Comparison of ENCODE assay signal across 19 cellular contexts in genomic region chr20:19940945-19941590, GRCh38.
A peak's percentile ranks its signal among the peaks of the same experiment; 100 is the strongest.
DNase-seq lines count a peak whose midpoint lies in the region; TF ChIP-seq lines count a peak whose summit lies in the region.
"Had no signal": no experiment of that assay in that cellular context is flagged by ENCODE, and none has a peak within 500 bp of the region (broad histone marks: within the 10 kb centered on the region; RNA-seq: fewer than 3 reads in every experiment).

No MANE protein-coding gene starts in this region.

- no peak overlapping the region for H3K4me3 ChIP-seq in liver (ENCODE audit: low read depth in 1 of 3, low read length in 3 of 3)
- no peak overlapping the region for H3K4me3 ChIP-seq in suprapubic skin
- H3K4me3 ChIP-seq: body of pancreas, lung, MG63, tibial artery had no signal

- H3K9me3 ChIP-seq in liver (ENCODE audit: control insufficient read depth in 4 of 4, low read length in 3 of 4) = no peaks in the 10 kb centered on the region
- H3K9me3 ChIP-seq in suprapubic skin = no peaks in the 10 kb centered on the region
- H3K9me3 ChIP-seq: body of pancreas, MG63, tibial artery had no signal

- no peak for TF ChIP-seq RAD21 in liver (IDR thresholded peaks at IDR 0.05)

- H3K27me3 Mint-ChIP-seq in activated CD4-positive, alpha-beta memory T cell treated with anti-CD3 and anti-CD28 coated beads for 36 hours = peaks cover 11% of the 10 kb centered on the region
- peaks cover 27% of the 10 kb centered on the region for H3K27me3 Mint-ChIP-seq in activated CD4-positive, alpha-beta memory T cell treated with anti-CD3 and anti-CD28 coated beads, Interleukin-2, amount 10 ng/mL, durations not matched to agents 7 days and 5 days

- peak overlapping the region; percentile 29 for H3K27ac Mint-ChIP-seq in activated CD4-positive, alpha-beta memory T cell treated with anti-CD3 and anti-CD28 coated beads for 36 hours
- H3K27ac Mint-ChIP-seq in activated CD4-positive, alpha-beta memory T cell treated with anti-CD3 and anti-CD28 coated beads, Interleukin-2, amount 10 ng/mL, durations not matched to agents 7 days and 5 days = no peak overlapping the region
- H3K27ac Mint-ChIP-seq: activated CD4-positive, alpha-beta T cell treated with anti-CD3 and anti-CD28 coated beads for 36 hours; activated naive CD4-positive, alpha-beta T cell treated with anti-CD3 and anti-CD28 coated beads, Interleukin-2, amount 50 U/mL, for 24 hours; CD8-positive, alpha-beta memory T cell; natural killer cell treated with Interleukin-12 subunit alpha and Interleukin-12 subunit beta and Interleukin-15 and Interleukin-18, amount 100 ng/mL, for 72 hours had no signal

- WGBS in liver = 82% methylated on average over 5 of the region's 5 CpGs
- WGBS in suprapubic skin = 92% methylated on average over 5 of the region's 5 CpGs

- POLR2A ChIA-PET in activated CD4-positive, alpha-beta memory T cell treated with anti-CD3 and anti-CD28 coated beads for 36 hours (lab: Charles Lee) = no interaction called here
- POLR2A ChIA-PET in activated CD4-positive, alpha-beta memory T cell treated with anti-CD3 and anti-CD28 coated beads, Interleukin-2, amount 10 ng/mL, durations not matched to agents 7 days and 5 days (lab: Charles Lee) = no interaction called here
- POLR2A ChIA-PET in RWPE1 (lab: Yijun Ruan, JAX; ENCODE audit: low non-redundant PET) = interaction anchor here (0.6 kb wide), 1 partner anchor 54 kb away, joined by 6 read pairs; no protein-coding TSS in a partner anchor

- H3K4me1 ChIP-seq in liver (ENCODE audit: control insufficient read depth in 4 of 4, insufficient read depth in 4 of 4, low read length in 3 of 4) (peaks cover 5 to 20% (median 11%) of the 10 kb centered on the region in 4 donors), suprapubic skin (peaks cover 92% of the 10 kb centered on the region)

- intact Hi-C loops in activated CD4-positive, alpha-beta memory T cell treated with anti-CD3 and anti-CD28 coated beads for 36 hours (cut with micrococcal nuclease) = loop anchor here (10.0 kb wide), 1 partner anchor 554 kb away; no protein-coding TSS in a partner anchor

- H3K27ac ChIP-seq in RWPE1 (peak overlapping the region; percentile 19), liver (ENCODE audit: low read depth in 1 of 2, low read length in 2 of 2) (peak overlapping the region in 1 of 2 donors; percentile 13), suprapubic skin (peak overlapping the region; percentile 31)
- H3K27ac ChIP-seq: tibial artery had no signal

- TF ChIP-seq CTCF in RWPE1 (conservative IDR thresholded peaks at IDR 0.05; ENCODE audit: low read depth) (no peak), liver (IDR thresholded peaks at IDR 0.05; ENCODE audit: low read depth, low read length, missing input control) (no peak), suprapubic skin (IDR thresholded peaks at IDR 0.05) (no peak)

- peaks cover 37% of the 10 kb centered on the region for H3K4me1 Mint-ChIP-seq in activated CD4-positive, alpha-beta memory T cell treated with anti-CD3 and anti-CD28 coated beads for 36 hours (ENCODE audit: low read depth)
- H3K4me1 Mint-ChIP-seq in activated CD4-positive, alpha-beta memory T cell treated with anti-CD3 and anti-CD28 coated beads, Interleukin-2, amount 10 ng/mL, durations not matched to agents 7 days and 5 days = peaks cover 32% of the 10 kb centered on the region

- no peaks in the 10 kb centered on the region for H3K9me3 Mint-ChIP-seq in activated CD4-positive, alpha-beta memory T cell treated with anti-CD3 and anti-CD28 coated beads for 36 hours
- H3K9me3 Mint-ChIP-seq in activated CD4-positive, alpha-beta memory T cell treated with anti-CD3 and anti-CD28 coated beads, Interleukin-2, amount 10 ng/mL, durations not matched to agents 7 days and 5 days = no peaks in the 10 kb centered on the region
- H3K9me3 Mint-ChIP-seq: activated naive CD4-positive, alpha-beta T cell treated with anti-CD3 and anti-CD28 coated beads, Interleukin-2, amount 50 U/mL, for 24 hours; CD8-positive, alpha-beta memory T cell; natural killer cell treated with Interleukin-12 subunit alpha and Interleukin-12 subunit beta and Interleukin-15 and Interleukin-18, amount 100 ng/mL, for 72 hours had no signal

- no peak for TF ChIP-seq POLR2A in suprapubic skin (IDR thresholded peaks at IDR 0.05)

- H3K4me3 Mint-ChIP-seq in activated CD4-positive, alpha-beta memory T cell treated with anti-CD3 and anti-CD28 coated beads for 36 hours = no peak overlapping the region
- no peak overlapping the region for H3K4me3 Mint-ChIP-seq in activated CD4-positive, alpha-beta memory T cell treated with anti-CD3 and anti-CD28 coated beads, Interleukin-2, amount 10 ng/mL, durations not matched to agents 7 days and 5 days
- H3K4me3 Mint-ChIP-seq: activated CD4-positive, alpha-beta T cell treated with anti-CD3 and anti-CD28 coated beads for 36 hours; activated naive CD4-positive, alpha-beta T cell treated with anti-CD3 and anti-CD28 coated beads, Interleukin-2, amount 50 U/mL, for 24 hours; CD8-positive, alpha-beta memory T cell; natural killer cell treated with Interleukin-12 subunit alpha and Interleukin-12 subunit beta and Interleukin-15 and Interleukin-18, amount 100 ng/mL, for 72 hours had no signal

- no peaks in the 10 kb centered on the region for H3K36me3 Mint-ChIP-seq in activated CD4-positive, alpha-beta memory T cell treated with anti-CD3 and anti-CD28 coated beads for 36 hours
- no peaks in the 10 kb centered on the region for H3K36me3 Mint-ChIP-seq in activated CD4-positive, alpha-beta memory T cell treated with anti-CD3 and anti-CD28 coated beads, Interleukin-2, amount 10 ng/mL, durations not matched to agents 7 days and 5 days (ENCODE audit: low read depth)
- H3K36me3 Mint-ChIP-seq: activated naive CD4-positive, alpha-beta T cell treated with anti-CD3 and anti-CD28 coated beads, Interleukin-2, amount 50 U/mL, for 24 hours; CD8-positive, alpha-beta memory T cell; natural killer cell treated with Interleukin-12 subunit alpha and Interleukin-12 subunit beta and Interleukin-15 and Interleukin-18, amount 100 ng/mL, for 72 hours had no signal

- CTCF ChIA-PET in activated CD4-positive, alpha-beta memory T cell treated with anti-CD3 and anti-CD28 coated beads for 36 hours (lab: Charles Lee) = interaction anchor here (0.6 kb wide), 1 partner anchor 1945 kb away, joined by 3 read pairs; no protein-coding TSS in a partner anchor
- CTCF ChIA-PET in activated CD4-positive, alpha-beta memory T cell treated with anti-CD3 and anti-CD28 coated beads, Interleukin-2, amount 10 ng/mL, durations not matched to agents 7 days and 5 days (lab: Charles Lee) = interaction anchor here (0.6 kb wide), 1 partner anchor 740 kb away, joined by 3 read pairs; no protein-coding TSS in a partner anchor
- CTCF ChIA-PET in RWPE1 (lab: Yijun Ruan, JAX) = no interaction called here

- no peak overlapping the region for H3K9ac ChIP-seq in liver (ENCODE audit: low read depth in 1 of 2, low read length in 2 of 2)

- H3K27me3 ChIP-seq in liver (ENCODE audit: control insufficient read depth in 4 of 4, insufficient read depth in 4 of 4, low read length in 3 of 4) = no peaks in the 10 kb centered on the region
- no peaks in the 10 kb centered on the region for H3K27me3 ChIP-seq in suprapubic skin
- H3K27me3 ChIP-seq: body of pancreas, MG63, tibial artery had no signal

- peaks cover 0 to 3% (median 0%) of the 10 kb centered on the region in 4 donors for H3K36me3 ChIP-seq in liver (ENCODE audit: control insufficient read depth in 4 of 4, insufficient read depth in 3 of 4, low read depth in 1 of 4, low read length in 3 of 4)
- peaks cover 8% of the 10 kb centered on the region for H3K36me3 ChIP-seq in suprapubic skin
- H3K36me3 ChIP-seq: MG63 had no signal

- no peak for DNase-seq in activated CD4-positive, alpha-beta memory T cell treated with anti-CD3 and anti-CD28 coated beads for 36 hours
- no peak for DNase-seq in activated CD4-positive, alpha-beta memory T cell treated with anti-CD3 and anti-CD28 coated beads, Interleukin-2, amount 10 ng/mL, durations not matched to agents 7 days and 5 days
- DNase-seq in RWPE1 (ENCODE audit: low spot score) = no peak
- no peak for DNase-seq in suprapubic skin (ENCODE audit: low spot score in 2 of 2)
- DNase-seq in D341Med (ENCODE audit: low spot score) = no peak
- DNase-seq in glomerular visceral epithelial cell (ENCODE audit: extremely low spot score) = no peak
- no peak for DNase-seq in GM19238 (ENCODE audit: insufficient read length, low spot score)
- DNase-seq: activated CD4-positive, alpha-beta T cell treated with anti-CD3 and anti-CD28 coated beads for 36 hours; body of pancreas; CD8-positive, alpha-beta memory T cell; GOT3; MG63; stimulated activated CD4-positive, alpha-beta T cell treated with anti-CD3 and anti-CD28 coated beads, Interleukin-2, amount 100 ng/mL, for 24 hours; T-helper 9 cell; tibial artery had no signal

- TF ChIP-seq EP300 in suprapubic skin (IDR thresholded peaks at IDR 0.05) = no peak

TF ChIP-seq in liver, 16 proteins besides CTCF, POLR2A, EP300 and RAD21:
- TF ChIP-seq NR2F2 (IDR thresholded peaks at IDR 0.05) (peak; percentile 94), ZBTB33 (IDR thresholded peaks at IDR 0.05) (no peak), RXRA (IDR thresholded peaks at IDR 0.05) (peak in 1 of 2 donors; percentile 7)
